ENCODE assay signal across 3 cellular contexts in genomic region chr1:54884135-54884586, GRCh38.
A peak's percentile ranks its signal among the peaks of the same experiment; 100 is the strongest.
TF ChIP-seq lines count a peak whose summit lies in the region.

No MANE protein-coding gene starts in this region.

TF ChIP-seq in A549, 52 proteins besides CTCF, POLR2A, EP300 and RAD21:
- TF ChIP-seq GATA3 (IDR thresholded peaks at IDR 0.05; ENCODE audit: borderline replicate concordance): no peak
- no peak for TF ChIP-seq ZSCAN20 (CRISPR knock-in tag; IDR thresholded peaks at IDR 0.05)
- TF ChIP-seq JUN (IDR thresholded peaks at IDR 0.05): no peak
- TF ChIP-seq NFE2L2 (conservative IDR thresholded peaks at IDR 0.05; ENCODE audit: low read length): no peak
- TF ChIP-seq EHF (CRISPR knock-in tag; IDR thresholded peaks at IDR 0.05): no peak
- TF ChIP-seq TP53 (CRISPR knock-in tag; IDR thresholded peaks at IDR 0.05): no peak
- no peak for TF ChIP-seq HMGXB4 (CRISPR knock-in tag; IDR thresholded peaks at IDR 0.05; ENCODE audit: borderline replicate concordance)

TF ChIP-seq in GM12878, 131 proteins besides CTCF, POLR2A, EP300 and RAD21:
- TF ChIP-seq RAD51 (IDR thresholded peaks at IDR 0.05) (peak; percentile 67), ESRRA (IDR thresholded peaks at IDR 0.05; ENCODE audit: low read length) (no peak), ZNF687 (IDR thresholded peaks at IDR 0.05) (peak; percentile 37), BHLHE40 (IDR thresholded peaks at IDR 0.05; ENCODE audit: borderline replicate concordance in 1 of 2, low read depth in 2 of 2, low read length in 1 of 2) (peak; percentile 48 to 65; a peak in 2 of 4 replicates), SPI1 (IDR thresholded peaks at IDR 0.05; ENCODE audit: borderline replicate concordance, insufficient read depth, low read depth, low read length) (peak; percentile 45; the same call in 1 of the 2 replicates), ZBTB33 (IDR thresholded peaks at IDR 0.05) (no peak)
TF ChIP-seq in GM12878: peak in this region for 4.

TF ChIP-seq in HepG2, 621 proteins besides CTCF, POLR2A, EP300 and RAD21 (continues in another document):
- TF ChIP-seq MXI1 (IDR thresholded peaks at IDR 0.05; ENCODE audit: borderline replicate concordance, low read depth, low read length): 0 out of 3 replicates have a peak, but pooled peaks have one; percentile 21
- 0 out of 2 replicates have a peak, but pooled peaks have one; percentile 5 for TF ChIP-seq HINFP (CRISPR knock-in tag; IDR thresholded peaks at IDR 0.05; ENCODE audit: low read depth)
- no peak for TF ChIP-seq ETS1 (CRISPR knock-in tag; IDR thresholded peaks at IDR 0.05)
- peak; percentile 9; the same call in 1 of the 2 replicates for TF ChIP-seq HHEX (CRISPR knock-in tag; IDR thresholded peaks at IDR 0.05)
- 0 out of 2 replicates have a peak, but pooled peaks have one; percentile 17 for TF ChIP-seq ZSCAN30 (CRISPR knock-in tag; IDR thresholded peaks at IDR 0.05)
- no peak for TF ChIP-seq GATA4 (IDR thresholded peaks at IDR 0.05; ENCODE audit: borderline replicate concordance, low read depth)
- TF ChIP-seq GATAD1 (CRISPR knock-in tag; IDR thresholded peaks at IDR 0.05): no peak
- 0 out of 2 replicates have a peak, but pooled peaks have one; percentile 13 for TF ChIP-seq SIN3A (IDR thresholded peaks at IDR 0.05; ENCODE audit: borderline replicate concordance, low read depth, low read length)
- TF ChIP-seq ZFX (CRISPR knock-in tag; IDR thresholded peaks at IDR 0.05; ENCODE audit: low read depth): 0 out of 2 replicates have a peak, but pooled peaks have one; percentile 16
- TF ChIP-seq ZBTB2 (CRISPR knock-in tag; IDR thresholded peaks at IDR 0.05; ENCODE audit: low read depth): peak; percentile 37; the same call in 1 of the 2 replicates
- 0 out of 2 replicates have a peak, but pooled peaks have one; percentile 26 for TF ChIP-seq HDAC2 (CRISPR knock-in tag; IDR thresholded peaks at IDR 0.05)
- peak; percentile 44 for TF ChIP-seq TEAD3 (CRISPR knock-in tag; optimal IDR thresholded peaks at IDR 0.05; ENCODE audit: borderline replicate concordance)
- 0 out of 2 replicates have a peak, but pooled peaks have one; percentile 38 for TF ChIP-seq TBX2 (CRISPR knock-in tag; IDR thresholded peaks at IDR 0.05; ENCODE audit: borderline replicate concordance)
- 0 out of 2 replicates have a peak, but pooled peaks have one; percentile 10 for TF ChIP-seq SALL2 (CRISPR knock-in tag; IDR thresholded peaks at IDR 0.05)
- TF ChIP-seq LCORL (IDR thresholded peaks at IDR 0.05): no peak
- TF ChIP-seq LCORL (CRISPR knock-in tag; IDR thresholded peaks at IDR 0.05): peak; percentile 47; the same call in 1 of the 2 replicates
- peak; percentile 2; the same call in 1 of the 2 replicates for TF ChIP-seq NCOA2 (CRISPR knock-in tag; IDR thresholded peaks at IDR 0.05)
- TF ChIP-seq RERE (CRISPR knock-in tag; IDR thresholded peaks at IDR 0.05; ENCODE audit: low read depth): peak; percentile 15; the same call in 1 of the 2 replicates
- TF ChIP-seq ATF5 (CRISPR knock-in tag; IDR thresholded peaks at IDR 0.05; ENCODE audit: low read depth): 0 out of 2 replicates have a peak, but pooled peaks have one; percentile 6
- peak; percentile 24; the same call in 1 of the 2 replicates for TF ChIP-seq SP5 (CRISPR knock-in tag; IDR thresholded peaks at IDR 0.05; ENCODE audit: borderline replicate concordance, low read depth)
- peak; percentile 56; the same call in 1 of the 2 replicates for TF ChIP-seq MAX (IDR thresholded peaks at IDR 0.05)
- 0 out of 2 replicates have a peak, but pooled peaks have one; percentile 11 for TF ChIP-seq USF2 (IDR thresholded peaks at IDR 0.05; ENCODE audit: low read depth, low read length)
- no peak; the same call in 1 of the 2 replicates for TF ChIP-seq USF2 (CRISPR knock-in tag; IDR thresholded peaks at IDR 0.05; ENCODE audit: borderline replicate concordance)
- TF ChIP-seq ZBTB20 (CRISPR knock-in tag; IDR thresholded peaks at IDR 0.05; ENCODE audit: borderline replicate concordance, low read depth): no peak
- TF ChIP-seq KDM1A (CRISPR knock-in tag; IDR thresholded peaks at IDR 0.05): 0 out of 2 replicates have a peak, but pooled peaks have one; percentile 13
- 0 out of 2 replicates have a peak, but pooled peaks have one; percentile 1 for TF ChIP-seq ZNF280D (CRISPR knock-in tag; IDR thresholded peaks at IDR 0.05)
- no peak for TF ChIP-seq MYC (CRISPR knock-in tag; IDR thresholded peaks at IDR 0.05; ENCODE audit: borderline replicate concordance)
- TF ChIP-seq FOXP1 (IDR thresholded peaks at IDR 0.05): no peak
- TF ChIP-seq FOXP1 (CRISPR knock-in tag; IDR thresholded peaks at IDR 0.05): 0 out of 2 replicates have a peak, but pooled peaks have one; percentile 2
- TF ChIP-seq BHLHE40 (IDR thresholded peaks at IDR 0.05; ENCODE audit: low read length): peak; percentile 74
- TF ChIP-seq HDAC1 (CRISPR knock-in tag; IDR thresholded peaks at IDR 0.05): peak; percentile 25; the same call in 1 of the 2 replicates
- TF ChIP-seq SAP130 (CRISPR knock-in tag; IDR thresholded peaks at IDR 0.05; ENCODE audit: low read depth): peak; percentile 73; the same call in 1 of the 2 replicates
- TF ChIP-seq JUNB (CRISPR knock-in tag; IDR thresholded peaks at IDR 0.05; ENCODE audit: borderline replicate concordance): peak; percentile 30; the same call in 1 of the 2 replicates
- TF ChIP-seq SSRP1 (CRISPR knock-in tag; IDR thresholded peaks at IDR 0.05): peak; percentile 93
- no peak for TF ChIP-seq FOXA1 (IDR thresholded peaks at IDR 0.05)
- peak; percentile 42; the same call in 1 of the 2 replicates for TF ChIP-seq FOXA1 (CRISPR knock-in tag; IDR thresholded peaks at IDR 0.05)
- no peak for TF ChIP-seq NONO (IDR thresholded peaks at IDR 0.05)
- peak; percentile 13; the same call in 1 of the 2 replicates for TF ChIP-seq NONO (CRISPR knock-in tag; conservative IDR thresholded peaks at IDR 0.05)
- no peak for TF ChIP-seq ZNF576 (CRISPR knock-in tag; IDR thresholded peaks at IDR 0.05)
